ENCODE assay signal across 1 cellular context in the genomic region with DNA sequence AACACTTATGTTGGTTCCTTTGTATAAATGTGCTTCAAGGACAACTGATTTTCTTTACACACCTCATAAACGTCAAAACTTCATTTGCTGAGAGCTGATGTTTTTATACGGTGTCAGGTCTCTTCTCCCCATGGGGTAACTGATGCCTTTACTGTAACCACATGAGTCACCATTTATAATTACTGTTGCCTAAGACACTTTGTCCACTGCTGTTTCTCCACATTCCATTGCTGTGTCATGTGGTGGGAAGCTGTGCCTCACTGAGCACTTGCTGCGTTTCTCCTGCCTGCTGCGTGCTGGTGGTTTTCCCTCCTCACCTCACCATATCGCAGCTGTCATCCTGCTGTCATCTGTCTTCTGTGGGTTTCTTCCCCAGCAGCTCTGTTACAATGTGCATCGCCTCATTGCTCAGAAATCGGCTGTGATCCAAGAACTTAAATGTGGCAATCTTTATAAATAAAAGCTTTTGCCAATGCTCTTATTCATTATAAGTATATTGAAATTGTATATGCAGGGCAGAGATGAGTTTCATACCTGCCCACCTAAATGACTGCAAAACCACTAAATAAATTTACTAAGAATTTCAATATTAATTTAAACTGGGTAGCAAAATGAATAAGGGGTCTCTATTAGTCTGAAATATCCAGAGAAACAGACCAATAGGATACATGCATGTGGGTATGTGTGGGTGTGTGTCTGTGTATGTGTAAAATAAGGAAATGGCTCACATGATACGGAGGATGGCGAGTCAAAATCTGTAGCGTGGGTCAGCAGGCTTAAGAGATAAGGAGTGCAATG.
TF ChIP-seq lines count a peak whose summit lies in the region.

No MANE protein-coding gene starts in this region.

TF ChIP-seq in HEK293, 187 proteins besides CTCF, POLR2A, EP300 and RAD21 (continued from another document):
- TF ChIP-seq, protein P1, sequence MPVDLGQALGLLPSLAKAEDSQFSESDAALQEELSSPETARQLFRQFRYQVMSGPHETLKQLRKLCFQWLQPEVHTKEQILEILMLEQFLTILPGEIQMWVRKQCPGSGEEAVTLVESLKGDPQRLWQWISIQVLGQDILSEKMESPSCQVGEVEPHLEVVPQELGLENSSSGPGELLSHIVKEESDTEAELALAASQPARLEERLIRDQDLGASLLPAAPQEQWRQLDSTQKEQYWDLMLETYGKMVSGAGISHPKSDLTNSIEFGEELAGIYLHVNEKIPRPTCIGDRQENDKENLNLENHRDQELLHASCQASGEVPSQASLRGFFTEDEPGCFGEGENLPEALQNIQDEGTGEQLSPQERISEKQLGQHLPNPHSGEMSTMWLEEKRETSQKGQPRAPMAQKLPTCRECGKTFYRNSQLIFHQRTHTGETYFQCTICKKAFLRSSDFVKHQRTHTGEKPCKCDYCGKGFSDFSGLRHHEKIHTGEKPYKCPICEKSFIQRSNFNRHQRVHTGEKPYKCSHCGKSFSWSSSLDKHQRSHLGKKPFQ (tag by site-specific recombination; IDR thresholded peaks at IDR 0.05) = peak; percentile 92
- TF ChIP-seq, protein P2, sequence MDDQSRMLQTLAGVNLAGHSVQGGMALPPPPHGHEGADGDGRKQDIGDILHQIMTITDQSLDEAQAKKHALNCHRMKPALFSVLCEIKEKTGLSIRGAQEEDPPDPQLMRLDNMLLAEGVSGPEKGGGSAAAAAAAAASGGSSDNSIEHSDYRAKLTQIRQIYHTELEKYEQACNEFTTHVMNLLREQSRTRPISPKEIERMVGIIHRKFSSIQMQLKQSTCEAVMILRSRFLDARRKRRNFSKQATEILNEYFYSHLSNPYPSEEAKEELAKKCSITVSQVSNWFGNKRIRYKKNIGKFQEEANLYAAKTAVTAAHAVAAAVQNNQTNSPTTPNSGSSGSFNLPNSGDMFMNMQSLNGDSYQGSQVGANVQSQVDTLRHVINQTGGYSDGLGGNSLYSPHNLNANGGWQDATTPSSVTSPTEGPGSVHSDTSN (CRISPR knock-in tag; IDR thresholded peaks at IDR 0.05) = no peak
- TF ChIP-seq ZNF335 (tag by site-specific recombination; conservative IDR thresholded peaks at IDR 0.05) (no peak), REPIN1 (tag by site-specific recombination; IDR thresholded peaks at IDR 0.05; ENCODE audit: low read depth) (no peak), ZNF548 (tag by site-specific recombination; IDR thresholded peaks at IDR 0.05) (no peak), ZSCAN30 (tag by site-specific recombination; IDR thresholded peaks at IDR 0.05) (peak; percentile 91), ZNF747 (tag by site-specific recombination; IDR thresholded peaks at IDR 0.05) (no peak), ZNF514 (tag by site-specific recombination; IDR thresholded peaks at IDR 0.05) (no peak), TCF7L2 (IDR thresholded peaks at IDR 0.05; ENCODE audit: borderline replicate concordance, low read depth, low read length) (peak; percentile 71), ZFHX2 (tag by site-specific recombination; conservative IDR thresholded peaks at IDR 0.05) (peak; percentile 77), SETDB1 (IDR thresholded peaks at IDR 0.05; ENCODE audit: insufficient read length, low read length) (peak; percentile 56), IKZF3 (tag by site-specific recombination; IDR thresholded peaks at IDR 0.05) (peak; percentile 99), PRDM1 (tag by site-specific recombination; IDR thresholded peaks at IDR 0.05) (peak; percentile 97), ZNF16 (tag by site-specific recombination; IDR thresholded peaks at IDR 0.05; ENCODE audit: low read depth) (0 out of 2 replicates have a peak, but pooled peaks have one; percentile 34), ZNF239 (tag by site-specific recombination; IDR thresholded peaks at IDR 0.05) (no peak)
- TF ChIP-seq, protein P3, sequence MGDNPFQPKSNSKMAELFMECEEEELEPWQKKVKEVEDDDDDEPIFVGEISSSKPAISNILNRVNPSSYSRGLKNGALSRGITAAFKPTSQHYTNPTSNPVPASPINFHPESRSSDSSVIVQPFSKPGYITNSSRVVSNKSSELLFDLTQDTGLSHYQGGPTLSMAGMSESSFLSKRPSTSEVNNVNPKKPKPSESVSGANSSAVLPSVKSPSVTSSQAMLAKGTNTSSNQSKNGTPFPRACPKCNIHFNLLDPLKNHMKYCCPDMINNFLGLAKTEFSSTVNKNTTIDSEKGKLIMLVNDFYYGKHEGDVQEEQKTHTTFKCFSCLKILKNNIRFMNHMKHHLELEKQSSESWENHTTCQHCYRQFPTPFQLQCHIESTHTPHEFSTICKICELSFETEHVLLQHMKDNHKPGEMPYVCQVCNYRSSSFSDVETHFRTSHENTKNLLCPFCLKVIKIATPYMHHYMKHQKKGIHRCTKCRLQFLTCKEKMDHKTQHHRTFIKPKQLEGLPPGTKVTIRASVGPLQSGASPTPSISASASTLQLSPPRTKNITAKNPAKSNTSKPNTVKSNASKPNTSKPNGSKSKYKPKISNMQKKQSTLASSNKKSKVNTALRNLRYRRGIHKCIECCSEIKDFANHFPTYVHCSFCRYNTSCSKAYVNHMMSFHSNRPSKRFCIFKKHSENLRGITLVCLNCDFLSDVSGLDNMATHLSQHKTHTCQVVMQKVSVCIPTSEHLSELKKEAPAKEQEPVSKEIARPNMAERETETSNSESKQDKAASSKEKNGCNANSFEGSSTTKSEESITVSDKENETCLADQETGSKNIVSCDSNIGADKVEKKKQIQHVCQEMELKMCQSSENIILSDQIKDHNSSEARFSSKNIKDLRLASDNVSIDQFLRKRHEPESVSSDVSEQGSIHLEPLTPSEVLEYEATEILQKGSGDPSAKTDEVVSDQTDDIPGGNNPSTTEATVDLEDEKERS (tag by site-specific recombination; IDR thresholded peaks at IDR 0.05) = peak; percentile 79; the same call in 1 of the 2 replicates
- TF ChIP-seq, protein P4, sequence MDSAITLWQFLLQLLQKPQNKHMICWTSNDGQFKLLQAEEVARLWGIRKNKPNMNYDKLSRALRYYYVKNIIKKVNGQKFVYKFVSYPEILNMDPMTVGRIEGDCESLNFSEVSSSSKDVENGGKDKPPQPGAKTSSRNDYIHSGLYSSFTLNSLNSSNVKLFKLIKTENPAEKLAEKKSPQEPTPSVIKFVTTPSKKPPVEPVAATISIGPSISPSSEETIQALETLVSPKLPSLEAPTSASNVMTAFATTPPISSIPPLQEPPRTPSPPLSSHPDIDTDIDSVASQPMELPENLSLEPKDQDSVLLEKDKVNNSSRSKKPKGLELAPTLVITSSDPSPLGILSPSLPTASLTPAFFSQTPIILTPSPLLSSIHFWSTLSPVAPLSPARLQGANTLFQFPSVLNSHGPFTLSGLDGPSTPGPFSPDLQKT (IDR thresholded peaks at IDR 0.05; ENCODE audit: borderline replicate concordance, low read depth, low read length) = no peak
- TF ChIP-seq, protein P5, sequence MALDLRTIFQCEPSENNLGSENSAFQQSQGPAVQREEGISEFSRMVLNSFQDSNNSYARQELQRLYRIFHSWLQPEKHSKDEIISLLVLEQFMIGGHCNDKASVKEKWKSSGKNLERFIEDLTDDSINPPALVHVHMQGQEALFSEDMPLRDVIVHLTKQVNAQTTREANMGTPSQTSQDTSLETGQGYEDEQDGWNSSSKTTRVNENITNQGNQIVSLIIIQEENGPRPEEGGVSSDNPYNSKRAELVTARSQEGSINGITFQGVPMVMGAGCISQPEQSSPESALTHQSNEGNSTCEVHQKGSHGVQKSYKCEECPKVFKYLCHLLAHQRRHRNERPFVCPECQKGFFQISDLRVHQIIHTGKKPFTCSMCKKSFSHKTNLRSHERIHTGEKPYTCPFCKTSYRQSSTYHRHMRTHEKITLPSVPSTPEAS (tag by site-specific recombination; IDR thresholded peaks at IDR 0.05) = peak; percentile 68
